8 cellular contexts compared by ENCODE assay signal in the genomic region with DNA sequence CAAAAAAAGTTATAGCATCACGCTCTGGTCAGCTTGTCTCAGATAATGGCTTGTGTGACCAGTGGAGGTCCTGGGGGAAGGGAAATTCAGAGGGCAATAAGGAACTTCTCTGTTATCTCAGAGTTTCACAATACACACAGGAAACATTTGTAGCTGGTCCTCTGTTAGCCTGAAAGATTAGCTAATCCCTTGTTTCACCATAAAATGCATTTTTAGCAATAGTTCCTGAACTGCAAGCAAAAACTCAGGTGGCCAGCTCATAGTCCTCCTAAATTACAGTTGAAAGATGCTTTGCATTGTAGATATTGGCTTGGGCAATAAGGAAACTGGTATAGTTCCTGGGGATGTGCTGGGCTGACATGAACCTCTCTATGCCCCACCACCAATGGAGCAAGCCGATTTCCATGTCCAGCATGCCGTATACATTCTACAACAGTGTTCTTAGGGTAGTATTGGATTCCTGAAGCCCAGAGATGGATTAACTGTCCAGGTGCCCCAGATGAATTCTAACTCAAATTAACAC.
DNase-seq lines count a peak whose midpoint lies in the region; ATAC-seq, FAIRE-seq and TF ChIP-seq lines count a peak whose summit lies in the region.

No MANE protein-coding gene starts in this region.

- peak overlapping the region; percentile 28 to 79 for H3K18ac ChIP-seq in mesenchymal stem cell (ENCODE audit: low read depth in 1 of 2, low read length in 2 of 2)

- H2BK12ac ChIP-seq in mesenchymal stem cell (ENCODE audit: low read length in 2 of 2): peak overlapping the region in 1 of 2 experiments; percentile 6

- no peak for TF ChIP-seq POLR2A in GM12891 (IDR thresholded peaks at IDR 0.05; ENCODE audit: low read depth, low read length)

- no peak overlapping the region for H3K4me3 ChIP-seq in mesenchymal stem cell (ENCODE audit: insufficient read depth in 1 of 2, low read depth in 1 of 2, low read length in 2 of 2)

- no peaks in the 10 kb centered on the region for H3K27me3 ChIP-seq in mesenchymal stem cell (ENCODE audit: control insufficient read depth in 1 of 2, insufficient read depth in 1 of 2, low read length in 2 of 2)

- DNase-seq in GM12891 (ENCODE audit: insufficient read length, low spot score) (no peak), UCSD-AML1 (lab: John Stamatoyannopoulos, UW; ENCODE audit: unreplicated experiment) (peak; percentile 43), mesenchymal stem cell (peak; percentile 57), NCI-H2227 treated with DMSO at 0.1 percent for 48 hours (lab: John Stamatoyannopoulos, UW) (no peak), NCI-H1092 treated with DMSO at 0.1 percent for 48 hours (lab: John Stamatoyannopoulos, UW) (no peak), NCI-H146 (lab: John Stamatoyannopoulos, UW) (no peak), SHP77 (lab: John Stamatoyannopoulos, UW) (no peak)

- peak overlapping the region; percentile 31 for H2AK5ac ChIP-seq in mesenchymal stem cell (ENCODE audit: low read length, severe bottlenecking)

- H4K8ac ChIP-seq in mesenchymal stem cell (ENCODE audit: low read length): no peak overlapping the region

- ATAC-seq in HG03095 (IDR thresholded peaks at IDR 0.05; ENCODE audit: unreplicated experiment): peak; percentile 46

- H3K4me1 ChIP-seq in mesenchymal stem cell (ENCODE audit: control insufficient read depth, insufficient read depth, low read depth, low read length): peaks cover 4% of the 10 kb centered on the region

- no peaks in the 10 kb centered on the region for H3K36me3 ChIP-seq in mesenchymal stem cell (ENCODE audit: control insufficient read depth in 1 of 2, insufficient read depth in 2 of 2, low read depth in 1 of 2, low read length in 2 of 2)

- WGBS in mesenchymal stem cell: 100% methylated on average over 1 of the region's 3 CpGs

- H2AFZ ChIP-seq in mesenchymal stem cell (ENCODE audit: low read depth, low read length): no peak overlapping the region

- H3K27ac ChIP-seq in mesenchymal stem cell (ENCODE audit: low read length, poor library complexity, severe bottlenecking): no peak overlapping the region

- no peak overlapping the region for H3K14ac ChIP-seq in mesenchymal stem cell (ENCODE audit: low read length in 2 of 2)

- FAIRE-seq in GM12891 (lab: Jason Lieb, UNC): peak; percentile 68

- no peaks in the 10 kb centered on the region for H3K79me1 ChIP-seq in mesenchymal stem cell (replicated peaks; ENCODE audit: low read length, poor library complexity, severe bottlenecking)

- no peak overlapping the region for H2BK120ac ChIP-seq in mesenchymal stem cell (ENCODE audit: low read depth, low read length)

- no peak overlapping the region for H4K91ac ChIP-seq in mesenchymal stem cell (ENCODE audit: low read length)

- H3K4ac ChIP-seq in mesenchymal stem cell (ENCODE audit: low read depth in 1 of 2, low read length in 2 of 2): no peak overlapping the region

- H3K4me2 ChIP-seq in mesenchymal stem cell (ENCODE audit: low read length, poor library complexity, severe bottlenecking): no peak overlapping the region

- H2BK5ac ChIP-seq in mesenchymal stem cell (ENCODE audit: low read depth, low read length, poor library complexity, severe bottlenecking): no peak overlapping the region

- H3K9ac ChIP-seq in mesenchymal stem cell (ENCODE audit: low read length): no peak overlapping the region

- no peaks in the 10 kb centered on the region for H3K9me3 ChIP-seq in mesenchymal stem cell (ENCODE audit: control insufficient read depth, low read length)

- H3K23ac ChIP-seq in mesenchymal stem cell (ENCODE audit: low read length in 2 of 2): no peak overlapping the region

- H2BK15ac ChIP-seq in mesenchymal stem cell (ENCODE audit: low read depth, poor library complexity, severe bottlenecking): no peak overlapping the region

TF ChIP-seq in GM12891, 5 proteins besides CTCF, POLR2A, EP300 and RAD21:
- TF ChIP-seq SPI1 (IDR thresholded peaks at IDR 0.05; ENCODE audit: low read depth, low read length) (no peak), POLR2AphosphoS5 (IDR thresholded peaks at IDR 0.05; ENCODE audit: low read depth, low read length) (no peak), TAF1 (IDR thresholded peaks at IDR 0.05; ENCODE audit: low read depth, low read length) (no peak), POU2F2 (IDR thresholded peaks at IDR 0.05; ENCODE audit: low read depth, low read length) (no peak), PAX5 (IDR thresholded peaks at IDR 0.05; ENCODE audit: insufficient read depth, low read length, severe bottlenecking) (no peak)

Comparison
In these comparisons a context has a peak if more than half of its experiments do, and no peak if none do; other contexts are left out.
1. DNase-seq: peak in UCSD-AML1 (single experiment) and mesenchymal stem cell (single experiment); none in GM12891 (single experiment), NCI-H2227 treated with DMSO at 0.1 percent for 48 hours (single experiment), NCI-H1092 treated with DMSO at 0.1 percent for 48 hours (single experiment), NCI-H146 (single experiment) and SHP77 (0 of 2).